15 cellular contexts compared by ENCODE assay signal in genomic region chr7:113796557-113796956, GRCh38.
DNase-seq lines count a peak whose midpoint lies in the region; ATAC-seq, FAIRE-seq and TF ChIP-seq lines count a peak whose summit lies in the region.
"Had no signal": no experiment of that assay in that cellular context is flagged by ENCODE, and none has a peak within 500 bp of the region (broad histone marks: within the 10 kb centered on the region; RNA-seq: fewer than 3 reads in every experiment).

No MANE protein-coding gene starts in this region.

- no peak overlapping the region for H3K4me3 ChIP-seq in epithelial cell of esophagus (ENCODE audit: low read length)
- no peak overlapping the region for H3K4me3 ChIP-seq in retinal pigment epithelial cell (ENCODE audit: low read length)
- no peak overlapping the region for H3K4me3 ChIP-seq in CD4-positive, alpha-beta memory T cell (ENCODE audit: low read length in 2 of 2)
- H3K4me3 ChIP-seq in heart left ventricle: no peak overlapping the region
- H3K4me3 ChIP-seq: Peyer's patch, transverse colon had no signal

- no peaks in the 10 kb centered on the region for H3K27me3 Mint-ChIP-seq in CD4-positive, alpha-beta memory T cell

- DNase-seq in H54 (ENCODE audit: insufficient read length, low spot score) (peak; percentile 1), RWPE1 (ENCODE audit: low spot score) (peak; percentile 14), epithelial cell of esophagus (ENCODE audit: low read depth) (peak; percentile 84), retinal pigment epithelial cell (ENCODE audit: low read depth) (peak; percentile 39), heart left ventricle (no peak), Right ventricle myocardium inferior (ENCODE audit: missing footprints) (no peak)
- DNase-seq in CD4-positive, alpha-beta memory T cell: no peak
- DNase-seq: activated CD4-positive, CD25-positive, alpha-beta regulatory T cell treated with anti-CD3 and anti-CD28 coated beads, Interleukin-2, amount 50 U/mL, for 72 hours; activated naive CD4-positive, alpha-beta T cell; DMS153; effector CD4-positive, alpha-beta T cell; NCI-H1092; Peyer's patch; transverse colon had no signal

- intact Hi-C loops in CD4-positive, alpha-beta memory T cell (cut with micrococcal nuclease): no loop called here
- intact Hi-C loops in heart left ventricle (cut with DNase I): loop anchor here in 3 of 10 donors (10.0 kb wide), 1 partner anchor 118 kb away; the partner anchor contains the start of gene PPP1R3A (in 3 of the 3)
- intact Hi-C loops in Right ventricle myocardium inferior (cut with DNase I): no loop called here

- H3K4me1 Mint-ChIP-seq in CD4-positive, alpha-beta memory T cell: no peaks in the 10 kb centered on the region

- peaks cover 0 to 7% (median 3%) of the 10 kb centered on the region in 8 donors for H3K9me3 Mint-ChIP-seq in CD4-positive, alpha-beta memory T cell

- H3K4me1 ChIP-seq in CD4-positive, alpha-beta memory T cell (ENCODE audit: insufficient read depth, low read length): no peaks in the 10 kb centered on the region
- no peaks in the 10 kb centered on the region for H3K4me1 ChIP-seq in heart left ventricle
- H3K4me1 ChIP-seq: Peyer's patch, transverse colon had no signal

- no peak for ATAC-seq in GM18861 (IDR thresholded peaks at IDR 0.05; ENCODE audit: unreplicated experiment)
- no peak for ATAC-seq in heart left ventricle
- ATAC-seq in Right ventricle myocardium inferior: no peak

- POLR2A ChIA-PET in RWPE1 (lab: Yijun Ruan, JAX; ENCODE audit: low non-redundant PET): no interaction called here
- POLR2A ChIA-PET in CD4-positive, alpha-beta memory T cell (lab: Charles Lee; ENCODE audit: partially characterized antibody): no interaction called here

- no peak overlapping the region for H3K27ac Mint-ChIP-seq in CD4-positive, alpha-beta memory T cell

- H3K36me3 ChIP-seq in CD4-positive, alpha-beta memory T cell (ENCODE audit: insufficient read depth, low read length): no peaks in the 10 kb centered on the region
- no peaks in the 10 kb centered on the region for H3K36me3 ChIP-seq in heart left ventricle
- H3K36me3 ChIP-seq: Peyer's patch, transverse colon had no signal

- TF ChIP-seq POLR2A in H54 (IDR thresholded peaks at IDR 0.05; ENCODE audit: low read depth, low read length): no peak
- no peak for TF ChIP-seq POLR2A in heart left ventricle (IDR thresholded peaks at IDR 0.05)

- WGBS in heart left ventricle, 4 donors: 28 to 51% (median 46%) methylated on average over 2 of the region's 2 CpGs

- H3K27ac ChIP-seq in RWPE1 (no peak overlapping the region), heart left ventricle (no peak overlapping the region)
- no peak overlapping the region for H3K27ac ChIP-seq in CD4-positive, alpha-beta memory T cell (ENCODE audit: low read depth, low read length)
- H3K27ac ChIP-seq: Peyer's patch, transverse colon had no signal

- CTCF ChIA-PET in RWPE1 (lab: Yijun Ruan, JAX): interaction anchor here (0.6 kb wide), 1 partner anchor 1043 kb away, joined by 3 read pairs; no protein-coding TSS in a partner anchor
- CTCF ChIA-PET in CD4-positive, alpha-beta memory T cell (lab: Charles Lee; ENCODE audit: partially characterized antibody): no interaction called here

- peak; percentile 92 for FAIRE-seq in H54 (lab: Jason Lieb, UNC)

- TF ChIP-seq CTCF in RWPE1 (conservative IDR thresholded peaks at IDR 0.05; ENCODE audit: low read depth) (no peak), epithelial cell of esophagus (IDR thresholded peaks at IDR 0.05; ENCODE audit: insufficient read depth, low read depth, low read length, missing control alignments) (no peak), retinal pigment epithelial cell (conservative IDR thresholded peaks at IDR 0.05; ENCODE audit: low read depth, low read length) (no peak), heart left ventricle (IDR thresholded peaks at IDR 0.05) (no peak)

- H3K36me3 Mint-ChIP-seq in CD4-positive, alpha-beta memory T cell: no peaks in the 10 kb centered on the region

- H3K9me3 ChIP-seq in CD4-positive, alpha-beta memory T cell (ENCODE audit: control insufficient read depth in 1 of 2, low read length in 2 of 2): no peaks in the 10 kb centered on the region
- H3K9me3 ChIP-seq in heart left ventricle: peaks cover 0 to 6% (median 0%) of the 10 kb centered on the region in 12 donors
- H3K9me3 ChIP-seq: Peyer's patch, transverse colon had no signal

- H3K4me3 Mint-ChIP-seq in CD4-positive, alpha-beta memory T cell: no peak overlapping the region

- H3K27me3 ChIP-seq in CD4-positive, alpha-beta memory T cell (ENCODE audit: insufficient read depth, low read length): no peaks in the 10 kb centered on the region
- H3K27me3 ChIP-seq in heart left ventricle: no peaks in the 10 kb centered on the region
- H3K27me3 ChIP-seq: Peyer's patch, transverse colon had no signal

Comparison
In these comparisons a context has a peak if more than half of its experiments do, and no peak if none do; other contexts are left out.
1. DNase-seq: peak in H54 (single experiment), RWPE1 (single experiment), epithelial cell of esophagus (single experiment) and retinal pigment epithelial cell (single experiment); none in CD4-positive, alpha-beta memory T cell (0 of 5), heart left ventricle (0 of 5) and Right ventricle myocardium inferior (single experiment).